ENCODE assay signal across 8 cellular contexts in genomic region chr2:218259099-218259921, GRCh38. TPM values are rescaled to one million over a fixed set of nuclear protein-coding genes. Genes with fewer than 3 reads are reported as not detected.
DNase-seq lines count a peak whose midpoint lies in the region; ATAC-seq and TF ChIP-seq lines count a peak whose summit lies in the region.

No MANE protein-coding gene starts in this region.

- H2AFZ ChIP-seq in fibroblast of lung (ENCODE audit: low read length) (no peak overlapping the region), neural progenitor cell (replicated peaks) (no peak overlapping the region)

- DNase-seq in CD1c-positive myeloid dendritic cell (ENCODE audit: extremely low spot score) (peak; percentile 69), RKO (ENCODE audit: low spot score) (peak; percentile 35), fibroblast of lung (ENCODE audit: low read depth in 2 of 2) (peak; percentile 73 to 80), neural progenitor cell (ENCODE audit: low spot score) (no peak), DMS114 treated with DMSO at 0.1 percent for 48 hours (lab: John Stamatoyannopoulos, UW; ENCODE audit: unreplicated experiment) (no peak)

- no peak overlapping the region for H3K4me2 ChIP-seq in fibroblast of lung (ENCODE audit: extremely low read depth, insufficient read depth, low read length)
- H3K4me2 ChIP-seq in neural progenitor cell, result no peak overlapping the region

- H3K4me1 ChIP-seq in fibroblast of lung (ENCODE audit: control insufficient read depth, extremely low read depth, insufficient read depth, low read length) (peaks cover 8% of the 10 kb centered on the region), neural progenitor cell (peaks cover 14% of the 10 kb centered on the region)

- H3K4me3 ChIP-seq in fibroblast of lung (replicated peaks in 1 of 4; ENCODE audit: control extremely low read depth in 1 of 4, insufficient read depth in 1 of 4, low read depth in 3 of 4, low read length in 4 of 4) (no peak overlapping the region), neural progenitor cell (no peak overlapping the region)

- H3K4me3 Mint-ChIP-seq in neural progenitor cell, result no peak overlapping the region

- no peak for ATAC-seq in GM19463 (IDR thresholded peaks at IDR 0.05; ENCODE audit: unreplicated experiment)
- no peak for ATAC-seq in HG03095 (IDR thresholded peaks at IDR 0.05; ENCODE audit: unreplicated experiment)
- no peak for ATAC-seq in GM19455 (IDR thresholded peaks at IDR 0.05; ENCODE audit: unreplicated experiment)

- H4K20me1 ChIP-seq in fibroblast of lung (ENCODE audit: control insufficient read depth, extremely low read depth, insufficient read depth, low read length) (no peaks in the 10 kb centered on the region), neural progenitor cell (ENCODE audit: low read depth) (no peaks in the 10 kb centered on the region)

- H3K9ac ChIP-seq in fibroblast of lung (ENCODE audit: insufficient read depth, low read length) (no peak overlapping the region), neural progenitor cell (no peak overlapping the region)

- no peaks in the 10 kb centered on the region for H3K27me3 ChIP-seq in fibroblast of lung (ENCODE audit: control insufficient read depth, insufficient read depth, low read length)
- H3K27me3 ChIP-seq in neural progenitor cell, result no peaks in the 10 kb centered on the region

- peaks cover 3% of the 10 kb centered on the region for H3K27me3 Mint-ChIP-seq in neural progenitor cell (ENCODE audit: insufficient read depth, low read depth)

- H3K9me3 Mint-ChIP-seq in neural progenitor cell, result no peaks in the 10 kb centered on the region

- H3K27ac ChIP-seq in fibroblast of lung (ENCODE audit: insufficient read depth, low read length), result peak overlapping the region; percentile 63
- H3K27ac ChIP-seq in neural progenitor cell, result no peak overlapping the region

- H3K4me1 Mint-ChIP-seq in neural progenitor cell, result peaks cover 34% of the 10 kb centered on the region

- H3F3A ChIP-seq in neural progenitor cell (ENCODE audit: low read depth), result peaks cover 28% of the 10 kb centered on the region

- H3K36me3 Mint-ChIP-seq in neural progenitor cell, result peaks cover 5% of the 10 kb centered on the region

- H3K27ac Mint-ChIP-seq in neural progenitor cell, result peak overlapping the region; percentile 96

- H3K79me2 ChIP-seq in fibroblast of lung (ENCODE audit: control insufficient read depth, insufficient read depth, low read length) (no peaks in the 10 kb centered on the region), neural progenitor cell (ENCODE audit: low read depth) (no peaks in the 10 kb centered on the region)

- peaks cover 11% of the 10 kb centered on the region for H3K36me3 ChIP-seq in fibroblast of lung (ENCODE audit: control insufficient read depth, insufficient read depth, low read length)
- no peaks in the 10 kb centered on the region for H3K36me3 ChIP-seq in neural progenitor cell

- H3K9me3 ChIP-seq in fibroblast of lung (ENCODE audit: control insufficient read depth, insufficient read depth, low read depth, low read length) (no peaks in the 10 kb centered on the region), neural progenitor cell (ENCODE audit: low read depth) (no peaks in the 10 kb centered on the region)

- TF ChIP-seq CTCF in fibroblast of lung (conservative IDR thresholded peaks at IDR 0.05 in 1 of 2, IDR thresholded peaks at IDR 0.05 in 1 of 2; ENCODE audit: low read depth in 1 of 2, low read length in 2 of 2) (no peak), neural progenitor cell (IDR thresholded peaks at IDR 0.05) (no peak)

RNA-seq across cellular contexts. Expression of gene GPBAR1, which starts 1.5 kb away (rescaled TPM):
- total RNA-seq in fibroblast of lung, result under 0.01 TPM in 1 of 2 replicates, not detected in the other
- 0.02 TPM in 1 of 2 replicates, not detected in the other for polyA plus RNA-seq in fibroblast of lung
- 0.08 TPM in 1 of 2 replicates, not detected in the other for polyA plus RNA-seq in fibroblast of lung (2012)
- not detected in 2 replicates for polyA minus RNA-seq in fibroblast of lung (ENCODE audit: low replicate concordance)
- total RNA-seq in neural progenitor cell (ENCODE audit: low replicate concordance), result 0.09 TPM in 1 of 2 replicates, not detected in the other

RNA-seq across cellular contexts. Expression of gene AAMP, which starts 10.6 kb away (rescaled TPM):
- total RNA-seq in fibroblast of lung (110 and 139 TPM in 2 replicates), neural progenitor cell (ENCODE audit: low replicate concordance) (90.4 and 151 TPM in 2 replicates)
- polyA plus RNA-seq in fibroblast of lung, result 53.1 and 60.4 TPM in 2 replicates
- polyA plus RNA-seq in fibroblast of lung (2012), result 67.3 and 91.0 TPM in 2 replicates
- 54.7 and 74.9 TPM in 2 replicates for polyA minus RNA-seq in fibroblast of lung (ENCODE audit: low replicate concordance)

RNA-seq across cellular contexts. Expression of gene PNKD, which starts 11.0 kb away (rescaled TPM):
- total RNA-seq in fibroblast of lung, result 21.3 and 27.7 TPM in 2 replicates
- 29.1 and 32.8 TPM in 2 replicates for polyA plus RNA-seq in fibroblast of lung
- 60.5 and 71.5 TPM in 2 replicates for polyA plus RNA-seq in fibroblast of lung (2012)
- polyA minus RNA-seq in fibroblast of lung (ENCODE audit: low replicate concordance), result 55.2 and 112 TPM in 2 replicates
- 13.5 and 31.1 TPM in 2 replicates for total RNA-seq in neural progenitor cell (ENCODE audit: low replicate concordance)

RNA-seq across cellular contexts. Expression of gene TMBIM1, which starts 33.0 kb away (rescaled TPM):
- total RNA-seq in fibroblast of lung, result 168 and 235 TPM in 2 replicates
- 170 and 181 TPM in 2 replicates for polyA plus RNA-seq in fibroblast of lung
- polyA plus RNA-seq in fibroblast of lung (2012), result 165 and 172 TPM in 2 replicates
- polyA minus RNA-seq in fibroblast of lung (ENCODE audit: low replicate concordance), result 475 and 604 TPM in 2 replicates
- total RNA-seq in neural progenitor cell (ENCODE audit: low replicate concordance), result 11.1 and 14.1 TPM in 2 replicates

RNA-seq across cellular contexts. Expression of gene ARPC2, which starts 42.3 kb away (rescaled TPM):
- 130 and 199 TPM in 2 replicates for total RNA-seq in fibroblast of lung
- 778 and 893 TPM in 2 replicates for polyA plus RNA-seq in fibroblast of lung
- 427 and 476 TPM in 2 replicates for polyA plus RNA-seq in fibroblast of lung (2012)
- polyA minus RNA-seq in fibroblast of lung (ENCODE audit: low replicate concordance), result 162 and 180 TPM in 2 replicates
- 151 and 155 TPM in 2 replicates for total RNA-seq in neural progenitor cell (ENCODE audit: low replicate concordance)

Comparison
In these comparisons a context has a peak if more than half of its experiments do, and no peak if none do; other contexts are left out.
1. DNase-seq: peak in CD1c-positive myeloid dendritic cell (single experiment), RKO (single experiment) and fibroblast of lung (2 of 2); none in neural progenitor cell (single experiment) and DMS114 treated with DMSO at 0.1 percent for 48 hours (single experiment).